ENCODE assay signal across 40 cellular contexts in the genomic region with DNA sequence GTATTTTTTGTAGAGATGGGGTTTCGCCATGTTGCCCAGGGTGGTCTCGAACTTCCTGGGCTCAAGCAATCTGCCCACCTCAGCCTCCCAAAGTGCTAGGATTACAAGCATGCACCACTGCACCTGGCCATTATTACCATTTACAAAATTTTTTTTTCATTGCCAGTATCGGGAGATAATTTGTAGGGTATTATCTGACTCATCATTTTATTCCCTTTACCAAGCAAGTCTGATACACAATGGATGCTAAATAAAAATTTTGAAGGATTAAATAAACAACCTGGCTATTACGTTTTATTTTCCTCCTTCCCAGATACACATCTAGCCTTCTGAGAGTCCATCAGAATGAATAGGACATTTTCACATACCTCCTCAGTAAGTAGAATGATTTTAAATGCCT. TPM values are rescaled to one million over a fixed set of nuclear protein-coding genes. Genes with fewer than 3 reads are reported as not detected.
"Had no signal": no experiment of that assay in that cellular context is flagged by ENCODE, and none has a peak within 500 bp of the region (broad histone marks: within the 10 kb centered on the region; RNA-seq: fewer than 3 reads in every experiment).

No MANE protein-coding gene starts in this region.

- H3K36me3 ChIP-seq: MG63 had no signal

- DNase-seq: Karpas-422, Kasumi-1, MG63, MM.1S, MV-4-11, NCI-H1048, NCI-H1092, NCI-H1092 treated with DMSO at 0.1 percent for 48 hours, NCI-H1105, NCI-H1105 treated with DMSO at 0.1 percent for 48 hours, NCI-H1417, NCI-H1417 treated with DMSO at 0.1 percent for 48 hours, NCI-H1436, NCI-H1436 treated with DMSO at 0.1 percent for 48 hours, NCI-H146, NCI-H1694, NCI-H1694 treated with DMSO at 0.1 percent for 48 hours, NCI-H187, NCI-H187 treated with DMSO at 0.1 percent for 48 hours, NCI-H1930, NCI-H2029, NCI-H2029 treated with DMSO at 0.1 percent for 48 hours, NCI-H2081, NCI-H2081 treated with DMSO at 0.1 percent for 48 hours, NCI-H2107, NCI-H2171, NCI-H2171 treated with DMSO at 0.1 percent for 48 hours, NCI-H2227 treated with DMSO at 0.1 percent for 48 hours, NCI-H226, NCI-H345, NCI-H446, NCI-H446 treated with DMSO at 0.1 percent for 48 hours, NCI-H510A, NCI-H510A treated with DMSO at 0.1 percent for 48 hours, NCI-H524, NCI-H524 treated with DMSO at 0.1 percent for 48 hours had no signal

- H3K4me3 ChIP-seq: MG63 had no signal

- H3K27me3 ChIP-seq: MG63 had no signal

- H3K9me3 ChIP-seq: MG63 had no signal

RNA-seq across cellular contexts. Expression of gene CPN1, which starts 38.1 kb away (rescaled TPM):
- total RNA-seq: LHCN-M2, M059J, MCF 10A, NCI-H460 had no signal
